ENCODE assay signal across 8 cellular contexts in genomic region chr9:37037137-37037743, GRCh38. TPM values are rescaled to one million over a fixed set of nuclear protein-coding genes. Genes with fewer than 3 reads are reported as not detected.
A peak's percentile ranks its signal among the peaks of the same experiment; 100 is the strongest.
DNase-seq lines count a peak whose midpoint lies in the region; ATAC-seq and TF ChIP-seq lines count a peak whose summit lies in the region.

No MANE protein-coding gene starts in this region.

- no peaks in the 10 kb centered on the region for H3K9me3 ChIP-seq in HUES6 (ENCODE audit: control insufficient read depth, insufficient read depth, low read depth, low read length)
- no peaks in the 10 kb centered on the region for H3K9me3 ChIP-seq in transverse colon
- peaks cover 11% of the 10 kb centered on the region for H3K9me3 ChIP-seq in WERI-Rb-1 (ENCODE audit: severe bottlenecking)

- intact Hi-C loops in lower leg skin (cut with DNase I; ENCODE audit: low total_unique reads): no loop called here
- intact Hi-C loops in transverse colon (cut with DNase I; ENCODE audit: low total_unique reads): no loop called here

- ATAC-seq in GM21576 (IDR thresholded peaks at IDR 0.05; ENCODE audit: unreplicated experiment) (no peak), GM21529 (IDR thresholded peaks at IDR 0.05; ENCODE audit: unreplicated experiment) (no peak)

- WGBS in lower leg skin, 2 donors: 1% methylated on average over 26 to 29 of the region's 29 CpGs
- 1 to 2% methylated on average over 11 to 25 of the region's 29 CpGs for WGBS in transverse colon (ENCODE audit: low coverage in 1 of 2), 2 donors

- H3K27ac ChIP-seq in HUES6 (ENCODE audit: low read depth, low read length) (no peak overlapping the region), transverse colon (peak overlapping the region in 2 of 4 donors; percentile 3 to 26), WERI-Rb-1 (no peak overlapping the region)

- H3K27me3 ChIP-seq in HUES6 (ENCODE audit: control insufficient read depth, insufficient read depth, low read length) (peaks cover 99% of the 10 kb centered on the region), transverse colon (peaks cover 100% of the 10 kb centered on the region), WERI-Rb-1 (ENCODE audit: insufficient read depth, low read depth, severe bottlenecking) (no peaks in the 10 kb centered on the region)

- no peak for DNase-seq in astrocyte of the spinal cord (ENCODE audit: low read depth, low spot score)
- peak in 1 of 2 donors; percentile 78 for DNase-seq in lower leg skin (ENCODE audit: low spot score in 2 of 2)
- no peak for DNase-seq in transverse colon
- no peak for DNase-seq in WERI-Rb-1

- TF ChIP-seq CTCF in astrocyte of the spinal cord (IDR thresholded peaks at IDR 0.05; ENCODE audit: low read depth, low read length) (no peak), lower leg skin (IDR thresholded peaks at IDR 0.05) (no peak), transverse colon (IDR thresholded peaks at IDR 0.05) (peak in 1 of 5 experiments; percentile 3), WERI-Rb-1 (IDR thresholded peaks at IDR 0.05; ENCODE audit: low read depth, low read length) (no peak)

- peak overlapping the region; percentile 29 for H3K9ac ChIP-seq in HUES6 (ENCODE audit: low read length)

- H3K4me3 ChIP-seq in GM08714 (ENCODE audit: low read length) (peak overlapping the region; percentile 89; the same call in 1 of the 2 replicates), HUES6 (ENCODE audit: low read depth, low read length) (peak overlapping the region; percentile 60), astrocyte of the spinal cord (ENCODE audit: low read depth, low read length) (peak overlapping the region; percentile 33), lower leg skin (ENCODE audit: low read depth, poor library complexity, severe bottlenecking) (peak overlapping the region; percentile 37), transverse colon (peak overlapping the region; percentile 18 to 52 (median 32)), WERI-Rb-1 (ENCODE audit: low read depth, low read length) (no peak overlapping the region)

- no peak for TF ChIP-seq EP300 in transverse colon (IDR thresholded peaks at IDR 0.05; ENCODE audit: low read depth)

- H3K4me1 ChIP-seq in HUES6 (ENCODE audit: control insufficient read depth, insufficient read depth, low read length): peaks cover 33% of the 10 kb centered on the region
- peaks cover 16 to 42% (median 38%) of the 10 kb centered on the region in 4 donors for H3K4me1 ChIP-seq in transverse colon

- TF ChIP-seq POLR2A in lower leg skin (IDR thresholded peaks at IDR 0.05) (no peak), transverse colon (IDR thresholded peaks at IDR 0.05) (no peak)

- H3K36me3 ChIP-seq in HUES6 (ENCODE audit: control insufficient read depth, insufficient read depth, low read length): no peaks in the 10 kb centered on the region
- H3K36me3 ChIP-seq in transverse colon: no peaks in the 10 kb centered on the region
- no peaks in the 10 kb centered on the region for H3K36me3 ChIP-seq in WERI-Rb-1

- in situ Hi-C loops in astrocyte of the spinal cord (cut with HindIII; ENCODE audit: low sequenced_read_pairs) (no loop called here), transverse colon (cut with MboI; ENCODE audit: low pct_ligation_motif_present in 1 of 4, low pct_unique_long_range_greater_than_20kb in 1 of 4, low sequenced_read_pairs in 3 of 4) (no loop called here)

RNA-seq across cellular contexts. Expression of gene PAX5, which starts 3.2 kb away (rescaled TPM):
- under 1 TPM in 3 of 4 donors, not detected in 1; 0.02 to 0.08 (median 0.03) TPM for total RNA-seq in lower leg skin
- total RNA-seq in transverse colon: 1 to 10 TPM in 2 of 4 donors, not detected in 2; 2.4 to 3.7 TPM
